Comparison of ENCODE assay signal across 24 cellular contexts in genomic region chr4:107939307-107939706, GRCh38. TPM values are rescaled to one million over a fixed set of nuclear protein-coding genes. Genes with fewer than 3 reads are reported as not detected.
DNase-seq lines count a peak whose midpoint lies in the region; FAIRE-seq and TF ChIP-seq lines count a peak whose summit lies in the region.
"Had no signal": no experiment of that assay in that cellular context is flagged by ENCODE, and none has a peak within 500 bp of the region (broad histone marks: within the 10 kb centered on the region; RNA-seq: fewer than 3 reads in every experiment).

No MANE protein-coding gene starts in this region.

- DNase-seq in AG10803 (ENCODE audit: low read depth) = peak; percentile 72
- no peak for DNase-seq in GM12892 (ENCODE audit: insufficient read length)
- peak; percentile 22 for DNase-seq in choroid plexus epithelial cell (ENCODE audit: low read depth)
- peak; percentile 60 for DNase-seq in osteoblast (ENCODE audit: insufficient read length, low spot score, missing footprints)
- DNase-seq in stimulated activated CD4-positive, alpha-beta T cell treated with anti-CD3 and anti-CD28 coated beads, Interleukin-4, amount 100 ng/mL, for 4 hours = no peak
- no peak for DNase-seq in stimulated activated CD8-positive, alpha-beta memory T cell treated with anti-CD3 and anti-CD28 coated beads, Interleukin-4, amount 100 ng/mL, for 48 hours
- no peak for DNase-seq in NCI-H446 treated with DMSO at 0.1 percent for 48 hours (lab: John Stamatoyannopoulos, UW)
- DNase-seq: activated CD8-positive, alpha-beta memory T cell treated with anti-CD3 and anti-CD28 coated beads, Interleukin-2, amount 50 U/mL, for 4 hours; adrenal gland; CD4-positive, CD25-positive, alpha-beta regulatory T cell; cortex of kidney; GOT3; KG1; left lung; NCI-H1417 treated with DMSO at 0.1 percent for 48 hours; NCI-H2081 treated with DMSO at 0.1 percent for 48 hours; NCI-H82; SK-N-SH; stimulated activated CD4-positive, alpha-beta T cell treated with anti-CD3 and anti-CD28 coated beads, Interleukin-2, amount 100 ng/mL, for 24 hours; T-helper 9 cell had no signal

- no peaks in the 10 kb centered on the region for H3K79me2 ChIP-seq in osteoblast (ENCODE audit: insufficient read depth, low read length)
- H3K79me2 ChIP-seq: hepatocyte had no signal

- no peaks in the 10 kb centered on the region for H3K36me3 ChIP-seq in osteoblast (ENCODE audit: insufficient read depth, low read length)
- H3K36me3 ChIP-seq: adrenal gland, cardiac muscle cell, left lung had no signal

- H3K9me3 ChIP-seq in osteoblast (ENCODE audit: low read depth, low read length) = no peaks in the 10 kb centered on the region
- H3K9me3 ChIP-seq: adrenal gland, left lung, SK-N-SH had no signal

- H3K4me3 ChIP-seq in AG10803 (ENCODE audit: low read length) (no peak overlapping the region), choroid plexus epithelial cell (ENCODE audit: low read depth, low read length) (no peak overlapping the region), osteoblast (ENCODE audit: insufficient read depth, low read length) (no peak overlapping the region)
- H3K4me3 ChIP-seq: adrenal gland, cardiac muscle cell, hepatocyte, left lung, smooth muscle cell had no signal

- no peaks in the 10 kb centered on the region for H3K4me1 ChIP-seq in osteoblast (ENCODE audit: insufficient read depth, low read length)
- H3K4me1 ChIP-seq: adrenal gland, left lung had no signal

- TF ChIP-seq POLR2A in GM12892 (IDR thresholded peaks at IDR 0.05; ENCODE audit: low read depth, low read length) = no peak

- FAIRE-seq in GM12892 (lab: Jason Lieb, UNC) = peak; percentile 5
- FAIRE-seq: endometrium had no signal

- H3K27ac ChIP-seq in osteoblast (ENCODE audit: low read depth, low read length) = no peak overlapping the region
- H3K27ac ChIP-seq: adrenal gland, cardiac muscle cell, hepatocyte, left lung had no signal

- H4K20me1 ChIP-seq in osteoblast (ENCODE audit: insufficient read depth, low read length) = no peaks in the 10 kb centered on the region

- TF ChIP-seq CTCF in AG10803 (conservative IDR thresholded peaks at IDR 0.05; ENCODE audit: low read length) (no peak), choroid plexus epithelial cell (conservative IDR thresholded peaks at IDR 0.05; ENCODE audit: low read depth, low read length) (no peak), osteoblast (IDR thresholded peaks at IDR 0.05; ENCODE audit: extremely low read depth, low read depth, low read length) (no peak)

- no peaks in the 10 kb centered on the region for H3K27me3 ChIP-seq in osteoblast (ENCODE audit: insufficient read depth, low read length)
- H3K27me3 ChIP-seq: adrenal gland, cardiac muscle cell, hepatocyte, left lung had no signal

- no peak overlapping the region for H2AFZ ChIP-seq in osteoblast (ENCODE audit: low read length)
- H2AFZ ChIP-seq: hepatocyte had no signal

- no peak overlapping the region for H3K4me2 ChIP-seq in osteoblast (ENCODE audit: insufficient read depth, low read length)
- H3K4me2 ChIP-seq: hepatocyte, SK-N-SH, smooth muscle cell had no signal

RNA-seq across cellular contexts. Expression of gene CYP2U1, which starts 8.0 kb away (rescaled TPM):
- polyA plus RNA-seq in GM12892 (2012; ENCODE audit: missing spikeins) = 2.2 TPM
- total RNA-seq in osteoblast = 24.8 and 27.1 TPM in 2 replicates

RNA-seq across cellular contexts. Expression of gene HADH, which starts 50.4 kb away (rescaled TPM):
- 43.4 TPM for polyA plus RNA-seq in GM12892 (2012; ENCODE audit: missing spikeins)
- 9.0 and 10.3 TPM in 2 replicates for total RNA-seq in osteoblast

Comparison
In these comparisons a context has a peak if more than half of its experiments do, and no peak if none do; other contexts are left out.
1. DNase-seq: peak in AG10803 (single experiment), choroid plexus epithelial cell (single experiment) and osteoblast (single experiment); none in GM12892 (single experiment), stimulated activated CD4-positive, alpha-beta T cell treated with anti-CD3 and anti-CD28 coated beads, Interleukin-4, amount 100 ng/mL, for 4 hours (0 of 2), stimulated activated CD8-positive, alpha-beta memory T cell treated with anti-CD3 and anti-CD28 coated beads, Interleukin-4, amount 100 ng/mL, for 48 hours (single experiment) and NCI-H446 treated with DMSO at 0.1 percent for 48 hours (single experiment).